1 cellular context compared by ENCODE assay signal in genomic region chr3:124993462-124993861, GRCh38.
TF ChIP-seq lines count a peak whose summit lies in the region.

No MANE protein-coding gene starts in this region.

TF ChIP-seq in HepG2, 621 proteins besides CTCF, POLR2A, EP300 and RAD21 (continued from another document):
- TF ChIP-seq ZBTB40 (IDR thresholded peaks at IDR 0.05) (no peak), ZBTB40 (CRISPR knock-in tag; IDR thresholded peaks at IDR 0.05) (no peak), ZNF879 (CRISPR knock-in tag; IDR thresholded peaks at IDR 0.05) (no peak), ATF6 (CRISPR knock-in tag; conservative IDR thresholded peaks at IDR 0.05) (no peak), PAWR (CRISPR knock-in tag; IDR thresholded peaks at IDR 0.05; ENCODE audit: borderline replicate concordance) (no peak), ZNF740 (CRISPR knock-in tag; IDR thresholded peaks at IDR 0.05) (no peak), ZNF703 (CRISPR knock-in tag; IDR thresholded peaks at IDR 0.05; ENCODE audit: borderline replicate concordance) (no peak), ZNF33B (CRISPR knock-in tag; IDR thresholded peaks at IDR 0.05) (no peak), GPN1 (CRISPR knock-in tag; IDR thresholded peaks at IDR 0.05; ENCODE audit: borderline replicate concordance) (no peak), KDM5B (CRISPR knock-in tag; IDR thresholded peaks at IDR 0.05; ENCODE audit: borderline replicate concordance) (no peak)
